8 cellular contexts compared by ENCODE assay signal in genomic region chr12:12357697-12358476, GRCh38. TPM values are rescaled to one million over a fixed set of nuclear protein-coding genes. Genes with fewer than 3 reads are reported as not detected.
DNase-seq lines count a peak whose midpoint lies in the region; ATAC-seq, FAIRE-seq and TF ChIP-seq lines count a peak whose summit lies in the region.

No MANE protein-coding gene starts in this region.

- H3K27ac ChIP-seq in stomach = peak overlapping the region; percentile 96 to 99 (median 98)

- peak overlapping the region; percentile 87 for H3K4me3 ChIP-seq in AG10803 (ENCODE audit: low read length)
- H3K4me3 ChIP-seq in adipocyte (ENCODE audit: low read length) = peak overlapping the region; percentile 97
- peak overlapping the region; percentile 62 to 98 (median 70) for H3K4me3 ChIP-seq in stomach

- intact Hi-C loops in stomach (cut with DNase I; ENCODE audit: low total_unique reads) = no loop called here

- DNase-seq in AG10803 (ENCODE audit: low read depth) (no peak), GM18507 (ENCODE audit: extremely low spot score, insufficient read length, low read depth) (no peak), NCI-H1417 treated with DMSO at 0.1 percent for 48 hours (lab: John Stamatoyannopoulos, UW) (peak; percentile 46), adipocyte (ENCODE audit: low read depth) (peak; percentile 67), inferior parietal cortex (ENCODE audit: extremely low spot score) (peak; percentile 76), stomach (no peak), 8988T (no peak)

- no peak for TF ChIP-seq POLR2A in stomach (IDR thresholded peaks at IDR 0.05)

- TF ChIP-seq CTCF in AG10803 (conservative IDR thresholded peaks at IDR 0.05; ENCODE audit: low read length) = no peak; the same call in 1 of the 2 replicates
- no peak for TF ChIP-seq CTCF in stomach (IDR thresholded peaks at IDR 0.05)

- H3K9ac ChIP-seq in adipocyte (ENCODE audit: low read length) = peak overlapping the region; percentile 96

- WGBS in stomach, 5 donors = 5 to 13% (median 8%) methylated on average over 13 of the region's 13 CpGs

- H3K27me3 ChIP-seq in adipocyte (replicated peaks; ENCODE audit: control insufficient read depth, insufficient read depth, low read length) (no peaks in the 10 kb centered on the region), stomach (no peaks in the 10 kb centered on the region)

- FAIRE-seq in GM18507 (lab: Jason Lieb, UNC) = peak; percentile 87

- H3K36me3 ChIP-seq in adipocyte (ENCODE audit: control insufficient read depth, insufficient read depth, low read length, severe bottlenecking) (peaks cover under 1% of the 10 kb centered on the region), stomach (peaks cover under 1 to 10% (median 3%) of the 10 kb centered on the region in 4 donors)

- no peak for TF ChIP-seq EP300 in stomach (IDR thresholded peaks at IDR 0.05)

- H3K4me1 ChIP-seq in adipocyte (ENCODE audit: control insufficient read depth, insufficient read depth, low read length) = peaks cover 12% of the 10 kb centered on the region
- peaks cover 0 to 37% (median 17%) of the 10 kb centered on the region in 4 donors for H3K4me1 ChIP-seq in stomach

- H3K9me3 ChIP-seq in adipocyte (ENCODE audit: control insufficient read depth, low read length) (no peaks in the 10 kb centered on the region), stomach (no peaks in the 10 kb centered on the region)

- ATAC-seq in GM21737 (IDR thresholded peaks at IDR 0.05; ENCODE audit: unreplicated experiment) = no peak

RNA-seq across cellular contexts. Expression of gene BORCS5, which starts 1.0 kb away (rescaled TPM):
- 10 to 100 TPM in 3 of 5 donors, 1 to 10 TPM in 2; 1.3 to 49.0 (median 25.0) TPM for total RNA-seq in stomach
- polyA plus RNA-seq in stomach = 1 to 10 TPM; 5.5 to 8.7 (median 6.3) TPM

RNA-seq across cellular contexts. Expression of gene MANSC1, which starts 7.8 kb away (rescaled TPM):
- total RNA-seq in stomach = 10 to 100 TPM in 2 of 5 donors, 1 to 10 TPM in 2, under 1 TPM in 1; 0.29 to 35.7 (median 8.8) TPM
- polyA plus RNA-seq in stomach = 10 to 100 TPM in 2 of 3 donors, 1 to 10 TPM in 1; 7.8 to 16.5 (median 10.2) TPM

Comparison
In these comparisons a context has a peak if more than half of its experiments do, and no peak if none do; other contexts are left out.
1. DNase-seq: peak in NCI-H1417 treated with DMSO at 0.1 percent for 48 hours (single experiment), adipocyte (single experiment) and inferior parietal cortex (single experiment); none in AG10803 (single experiment), GM18507 (single experiment), stomach (single experiment) and 8988T (single experiment).
2. Peak in every context shown above with its lines, with median percentiles within 50 percentile points of each other: H3K4me3 ChIP-seq.